In the genomic region with DNA sequence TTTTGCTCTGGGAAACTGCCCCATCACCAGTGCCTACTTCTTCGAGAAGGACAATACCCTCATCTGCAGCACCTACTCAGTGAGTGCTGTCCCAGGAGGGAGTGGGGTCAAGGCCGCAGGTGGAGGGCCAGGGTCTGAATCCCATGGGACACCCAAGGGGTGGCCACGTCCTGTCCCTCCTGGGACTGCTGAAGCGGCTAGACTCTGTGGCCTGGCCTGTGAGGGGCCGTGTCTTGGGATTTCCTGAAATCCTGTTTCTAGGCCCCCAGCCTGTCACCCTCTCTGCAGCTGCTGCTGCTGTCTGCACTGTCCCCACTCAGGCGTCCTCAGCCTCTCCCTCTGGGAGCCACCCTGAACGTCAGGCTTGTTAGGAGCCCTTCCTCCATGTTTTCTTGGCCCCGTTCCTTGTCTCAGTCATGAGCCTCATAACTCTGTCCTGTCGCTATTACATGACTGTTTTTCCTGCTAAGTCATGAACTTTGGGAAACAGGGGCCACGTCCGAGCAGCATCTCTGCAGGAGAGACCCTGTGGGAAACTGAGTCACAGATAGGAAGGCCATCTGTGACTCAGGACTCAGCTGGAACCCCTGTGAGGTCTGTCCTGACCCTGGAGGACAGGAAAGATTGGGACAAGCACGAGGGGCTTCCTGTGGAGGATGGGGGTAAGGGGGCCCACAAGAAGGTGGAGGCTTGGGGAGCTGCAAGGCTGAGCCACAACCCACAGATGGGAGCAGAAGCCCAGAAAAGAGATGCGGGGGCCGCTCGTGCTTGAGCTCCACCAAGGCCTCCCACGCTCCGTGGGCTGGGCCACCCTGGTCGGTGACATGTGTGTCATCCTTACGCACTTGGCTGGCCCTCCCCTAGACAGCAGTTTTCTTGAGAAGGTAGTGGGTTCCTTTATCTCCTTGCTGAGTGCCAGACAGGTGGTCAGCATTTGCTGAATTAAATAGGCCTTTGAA, we compare ENCODE assay signal across 22 cellular contexts. TPM values are rescaled to one million over a fixed set of nuclear protein-coding genes. Genes with fewer than 3 reads are reported as not detected.
DNase-seq lines count a peak whose midpoint lies in the region; ATAC-seq lines count a peak whose summit lies in the region.
"Had no signal": no experiment of that assay in that cellular context is flagged by ENCODE, and none has a peak within 500 bp of the region (broad histone marks: within the 10 kb centered on the region; RNA-seq: fewer than 3 reads in every experiment).

No MANE protein-coding gene starts in this region.

- POLR2A ChIA-PET in naive thymus-derived CD8-positive, alpha-beta T cell (lab: Charles Lee): no interaction called here

- no peaks in the 10 kb centered on the region for H3K36me3 Mint-ChIP-seq in activated T-cell treated with anti-CD3 and anti-CD28 coated beads, Interleukin-2, amount 50 U/mL, for 24 hours (ENCODE audit: low read depth)
- no peaks in the 10 kb centered on the region for H3K36me3 Mint-ChIP-seq in naive thymus-derived CD8-positive, alpha-beta T cell
- H3K36me3 Mint-ChIP-seq: memory B cell; stimulated activated effector memory CD8-positive, alpha-beta T cell treated with anti-CD3 and anti-CD28 coated beads, Interleukin-12 subunit alpha, Interleukin-12 subunit beta, amount 100 ng/mL, for 72 hours had no signal

- ATAC-seq in stimulated activated naive CD8-positive, alpha-beta T cell treated with anti-CD3 and anti-CD28 coated beads, Interleukin-15, amount 100 ng/mL, for 72 hours: peak; percentile 37
- ATAC-seq in stimulated activated naive CD8-positive, alpha-beta T cell treated with anti-CD3 and anti-CD28 coated beads, Interleukin-15, Interleukin-2, amounts not matched to agents 100 U/mL and 50 U/mL, for 24 hours: no peak
- peak; percentile 60 to 85 for ATAC-seq in naive thymus-derived CD8-positive, alpha-beta T cell
- ATAC-seq in GM21390 (IDR thresholded peaks at IDR 0.05; ENCODE audit: unreplicated experiment): no peak
- ATAC-seq: PC-3; stimulated activated effector memory CD8-positive, alpha-beta T cell treated with anti-CD3 and anti-CD28 coated beads, Interleukin-12 subunit alpha, Interleukin-12 subunit beta, amount 100 ng/mL, for 72 hours had no signal

- DNase-seq in stimulated activated naive CD8-positive, alpha-beta T cell treated with anti-CD3 and anti-CD28 coated beads, Interleukin-15, amount 100 ng/mL, for 72 hours: no peak
- no peak for DNase-seq in stimulated activated naive CD8-positive, alpha-beta T cell treated with anti-CD3 and anti-CD28 coated beads, Interleukin-15, Interleukin-2, amounts not matched to agents 100 U/mL and 50 U/mL, for 24 hours
- peak; percentile 44 for DNase-seq in activated T-cell treated with anti-CD3 and anti-CD28 coated beads, Interleukin-2, amount 50 U/mL, for 24 hours
- DNase-seq in naive thymus-derived CD8-positive, alpha-beta T cell: peak in 5 of 10 donors; percentile 11 to 40 (median 21)
- DNase-seq in OCI-M1 (lab: John Stamatoyannopoulos, UW) (no peak), NCI-H2171 (lab: John Stamatoyannopoulos, UW) (no peak)
- DNase-seq: activated B cell treated with CpG ODN at 0.5 μM for 24 hours, activated gamma-delta T cell, amygdala, HFFc6, Kasumi-1, kidney glomerular epithelial cell, NCI-H1092, NCI-H2029, NCI-H345, PC-3, SHP77 had no signal

- H3K4me3 Mint-ChIP-seq in stimulated activated naive CD8-positive, alpha-beta T cell treated with anti-CD3 and anti-CD28 coated beads, Interleukin-15, amount 100 ng/mL, for 72 hours: no peak overlapping the region
- H3K4me3 Mint-ChIP-seq in activated T-cell treated with anti-CD3 and anti-CD28 coated beads, Interleukin-2, amount 50 U/mL, for 24 hours: no peak overlapping the region
- H3K4me3 Mint-ChIP-seq in naive thymus-derived CD8-positive, alpha-beta T cell: no peak overlapping the region
- H3K4me3 Mint-ChIP-seq: activated B cell treated with CpG ODN at 0.5 μM for 24 hours; dendritic cell treated with granulocyte-macrophage colony-stimulating factor and Interleukin-4, amounts not matched to agents 40 ng/mL and 50 ng/mL, for 4 days; HFFc6; memory B cell; stimulated activated effector memory CD8-positive, alpha-beta T cell treated with anti-CD3 and anti-CD28 coated beads, Interleukin-12 subunit alpha, Interleukin-12 subunit beta, amount 100 ng/mL, for 72 hours had no signal

- no peaks in the 10 kb centered on the region for H3K27me3 Mint-ChIP-seq in stimulated activated naive CD8-positive, alpha-beta T cell treated with anti-CD3 and anti-CD28 coated beads, Interleukin-15, amount 100 ng/mL, for 72 hours
- no peaks in the 10 kb centered on the region for H3K27me3 Mint-ChIP-seq in activated T-cell treated with anti-CD3 and anti-CD28 coated beads, Interleukin-2, amount 50 U/mL, for 24 hours
- no peaks in the 10 kb centered on the region for H3K27me3 Mint-ChIP-seq in naive thymus-derived CD8-positive, alpha-beta T cell
- H3K27me3 Mint-ChIP-seq: activated B cell treated with CpG ODN at 0.5 μM for 24 hours; dendritic cell treated with granulocyte-macrophage colony-stimulating factor and Interleukin-4, amounts not matched to agents 40 ng/mL and 50 ng/mL, for 4 days; memory B cell had no signal

- peaks cover 0 to under 1% of the 10 kb centered on the region in 2 donors for H3K9me3 Mint-ChIP-seq in stimulated activated naive CD8-positive, alpha-beta T cell treated with anti-CD3 and anti-CD28 coated beads, Interleukin-15, amount 100 ng/mL, for 72 hours
- no peaks in the 10 kb centered on the region for H3K9me3 Mint-ChIP-seq in activated T-cell treated with anti-CD3 and anti-CD28 coated beads, Interleukin-2, amount 50 U/mL, for 24 hours
- no peaks in the 10 kb centered on the region for H3K9me3 Mint-ChIP-seq in naive thymus-derived CD8-positive, alpha-beta T cell
- H3K9me3 Mint-ChIP-seq: activated B cell treated with CpG ODN at 0.5 μM for 24 hours; dendritic cell treated with granulocyte-macrophage colony-stimulating factor and Interleukin-4, amounts not matched to agents 40 ng/mL and 50 ng/mL, for 4 days; HFFc6; memory B cell; stimulated activated effector memory CD8-positive, alpha-beta T cell treated with anti-CD3 and anti-CD28 coated beads, Interleukin-12 subunit alpha, Interleukin-12 subunit beta, amount 100 ng/mL, for 72 hours had no signal

- H3K27ac Mint-ChIP-seq in stimulated activated naive CD8-positive, alpha-beta T cell treated with anti-CD3 and anti-CD28 coated beads, Interleukin-15, amount 100 ng/mL, for 72 hours: no peak overlapping the region
- peak overlapping the region; percentile 58 for H3K27ac Mint-ChIP-seq in activated T-cell treated with anti-CD3 and anti-CD28 coated beads, Interleukin-2, amount 50 U/mL, for 24 hours
- H3K27ac Mint-ChIP-seq in naive thymus-derived CD8-positive, alpha-beta T cell: peak overlapping the region in 7 of 10 donors; percentile 41 to 85 (median 59)
- H3K27ac Mint-ChIP-seq: activated B cell treated with CpG ODN at 0.5 μM for 24 hours; dendritic cell treated with granulocyte-macrophage colony-stimulating factor and Interleukin-4, amounts not matched to agents 40 ng/mL and 50 ng/mL, for 4 days; HFFc6; memory B cell; stimulated activated effector memory CD8-positive, alpha-beta T cell treated with anti-CD3 and anti-CD28 coated beads, Interleukin-12 subunit alpha, Interleukin-12 subunit beta, amount 100 ng/mL, for 72 hours had no signal

- H3K4me1 Mint-ChIP-seq in stimulated activated naive CD8-positive, alpha-beta T cell treated with anti-CD3 and anti-CD28 coated beads, Interleukin-15, amount 100 ng/mL, for 72 hours: peaks cover 28% of the 10 kb centered on the region
- peaks cover 23% of the 10 kb centered on the region for H3K4me1 Mint-ChIP-seq in activated T-cell treated with anti-CD3 and anti-CD28 coated beads, Interleukin-2, amount 50 U/mL, for 24 hours (ENCODE audit: low read depth)
- peaks cover 10 to 42% (median 23%) of the 10 kb centered on the region in 4 donors for H3K4me1 Mint-ChIP-seq in naive thymus-derived CD8-positive, alpha-beta T cell
- H3K4me1 Mint-ChIP-seq: activated B cell treated with CpG ODN at 0.5 μM for 24 hours had no signal

RNA-seq across cellular contexts. Expression of a gene that starts 49.9 kb away (rescaled TPM):
- total RNA-seq in naive thymus-derived CD8-positive, alpha-beta T cell: 1 to 10 TPM; 2.2 to 2.9 TPM
- polyA plus RNA-seq in naive thymus-derived CD8-positive, alpha-beta T cell: not detected
- total RNA-seq: HFFc6, myocyte, PC-3 had no signal

Comparison
In these comparisons a context has a peak if more than half of its experiments do, and no peak if none do; other contexts are left out.
1. ATAC-seq: peak in stimulated activated naive CD8-positive, alpha-beta T cell treated with anti-CD3 and anti-CD28 coated beads, Interleukin-15, amount 100 ng/mL, for 72 hours (single experiment) and naive thymus-derived CD8-positive, alpha-beta T cell (2 of 2); none in stimulated activated naive CD8-positive, alpha-beta T cell treated with anti-CD3 and anti-CD28 coated beads, Interleukin-15, Interleukin-2, amounts not matched to agents 100 U/mL and 50 U/mL, for 24 hours (single experiment) and GM21390 (single experiment).
2. H3K27ac Mint-ChIP-seq: peak in activated T-cell treated with anti-CD3 and anti-CD28 coated beads, Interleukin-2, amount 50 U/mL, for 24 hours (single experiment) and naive thymus-derived CD8-positive, alpha-beta T cell (7 of 10); none in stimulated activated naive CD8-positive, alpha-beta T cell treated with anti-CD3 and anti-CD28 coated beads, Interleukin-15, amount 100 ng/mL, for 72 hours (0 of 2).